In the genomic region with DNA sequence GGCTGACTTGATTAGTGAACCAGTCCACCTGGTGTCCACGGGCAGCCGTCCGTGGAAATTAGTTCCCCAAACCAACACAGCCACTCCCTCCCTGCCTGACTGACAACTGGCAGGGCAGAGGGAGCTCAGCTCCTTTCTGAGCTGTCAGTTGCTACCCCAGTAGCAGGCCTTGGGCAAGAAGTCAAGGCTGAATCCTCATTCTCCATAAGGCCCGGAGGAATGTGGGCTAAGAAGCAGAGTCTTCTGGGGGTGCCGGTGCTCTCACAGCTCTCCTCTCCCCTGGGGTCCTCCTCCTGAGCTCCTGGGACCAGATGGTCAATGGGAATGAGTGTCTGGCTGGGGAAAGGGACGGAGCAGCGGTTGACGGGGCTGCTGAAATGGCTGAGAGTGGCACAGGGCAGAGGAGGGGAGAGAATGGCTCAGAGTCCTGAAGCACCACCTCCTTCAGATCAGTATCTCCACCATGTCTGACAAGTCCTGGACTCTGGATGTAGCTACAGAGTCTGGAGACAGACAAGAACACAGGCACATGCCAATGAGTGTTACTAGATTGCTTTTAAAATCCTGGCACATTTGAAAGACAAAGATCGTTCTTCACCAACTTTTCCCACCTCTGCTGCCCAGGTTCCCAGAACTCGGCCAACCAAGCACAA, we compare ENCODE assay signal across 11 cellular contexts. TPM values are rescaled to one million over a fixed set of nuclear protein-coding genes. Genes with fewer than 3 reads are reported as not detected.
A peak's percentile ranks its signal among the peaks of the same experiment; 100 is the strongest.
DNase-seq lines count a peak whose midpoint lies in the region; ATAC-seq and TF ChIP-seq lines count a peak whose summit lies in the region.
"Had no signal": no experiment of that assay in that cellular context is flagged by ENCODE, and none has a peak within 500 bp of the region (broad histone marks: within the 10 kb centered on the region; RNA-seq: fewer than 3 reads in every experiment).

No MANE protein-coding gene starts in this region.

- no peak for TF ChIP-seq CTCF in sigmoid colon (IDR thresholded peaks at IDR 0.05)

- intact Hi-C loops in sigmoid colon (cut with DNase I): no loop called here

- H3K4me3 ChIP-seq in GM23248: 0 out of 2 replicates have a peak overlapping the region, but pooled peaks have one; percentile 15
- no peak overlapping the region for H3K4me3 ChIP-seq in sigmoid colon

- H3K36me3 ChIP-seq in GM23248 (ENCODE audit: low read depth): peaks cover 79% of the 10 kb centered on the region
- peaks cover 18 to 86% (median 56%) of the 10 kb centered on the region in 4 donors for H3K36me3 ChIP-seq in sigmoid colon

- no peaks in the 10 kb centered on the region for H4K20me1 ChIP-seq in GM23248 (ENCODE audit: insufficient read depth)

- peaks cover 74% of the 10 kb centered on the region for H3K4me1 ChIP-seq in GM23248 (ENCODE audit: insufficient read depth)
- peaks cover 0 to 100% (median 93%) of the 10 kb centered on the region in 4 donors for H3K4me1 ChIP-seq in sigmoid colon

- peak overlapping the region; percentile 83 for H3K9ac ChIP-seq in GM23248

- H3K9me3 ChIP-seq in GM23248 (ENCODE audit: low read depth) (no peaks in the 10 kb centered on the region), sigmoid colon (no peaks in the 10 kb centered on the region)

- peak overlapping the region; percentile 65 for H3K4me2 ChIP-seq in GM23248 (ENCODE audit: unreplicated experiment)

- TF ChIP-seq POLR2A in sigmoid colon (IDR thresholded peaks at IDR 0.05): no peak

- peaks cover 99% of the 10 kb centered on the region for H3F3A ChIP-seq in GM23248 (ENCODE audit: insufficient read depth)

- ATAC-seq in GM21447 (IDR thresholded peaks at IDR 0.05; ENCODE audit: unreplicated experiment) (no peak), HG03097 (IDR thresholded peaks at IDR 0.05; ENCODE audit: low FRiP score, unreplicated experiment) (no peak)
- ATAC-seq: activated CD8-positive, alpha-beta T cell treated with anti-CD3 and anti-CD28 coated beads, Interleukin-2, amount 10 ng/mL, durations not matched to agents 7 days and 5 days had no signal

- no peak for TF ChIP-seq EP300 in sigmoid colon (IDR thresholded peaks at IDR 0.05)

- peak; percentile 74 for DNase-seq in GM23248
- peak; percentile 46 for DNase-seq in iris pigment epithelial cell (ENCODE audit: low read depth)
- peak; percentile 58 for DNase-seq in sigmoid colon
- DNase-seq in SHP77 (lab: John Stamatoyannopoulos, UW): no peak
- no peak for DNase-seq in germinal center (ENCODE audit: low spot score)
- DNase-seq: activated CD8-positive, alpha-beta T cell treated with anti-CD3 and anti-CD28 coated beads, Interleukin-2, amount 10 ng/mL, durations not matched to agents 7 days and 5 days; hippocampal formation; NCI-H1092 treated with DMSO at 0.1 percent for 48 hours had no signal

- WGBS in GM23248 (ENCODE audit: low coverage in 1 of 2, low lambda C conversion rate in 2 of 2, missing lambda C conversion rate in 2 of 2), 2 experiments: 33 to 39% methylated on average over 10 of the region's 10 CpGs
- WGBS in sigmoid colon, 2 donors: 78 to 79% methylated on average over 10 of the region's 10 CpGs

- in situ Hi-C loops in GM23248 (cut with MboI): no loop called here

- H3K9me2 ChIP-seq in GM23248 (ENCODE audit: insufficient read depth): no peaks in the 10 kb centered on the region

- no peak overlapping the region for H2AFZ ChIP-seq in GM23248

- H3K27me3 ChIP-seq in GM23248 (replicated peaks; ENCODE audit: insufficient read depth) (no peaks in the 10 kb centered on the region), sigmoid colon (no peaks in the 10 kb centered on the region)

- H3K27ac ChIP-seq in GM23248 (peak overlapping the region; percentile 92), angular gyrus (ENCODE audit: low read depth, low read length) (peak overlapping the region; percentile 81), sigmoid colon (peak overlapping the region; percentile 98 to 100 (median 100))

- H3K79me2 ChIP-seq in GM23248 (ENCODE audit: insufficient read depth): peaks cover 53% of the 10 kb centered on the region

RNA-seq across cellular contexts. Expression of a gene that starts 16.9 kb away (rescaled TPM):
- 336 and 347 TPM in 2 replicates for total RNA-seq in GM23248 (2014; rRNA removed; shearing (Covaris generic))
- polyA plus RNA-seq in GM23248 (2016; fragmentation: Nextera tagmentation; extraction: Ambion mirVana): 156 TPM in 2 replicates
- 100 to 1,000 TPM in 1 of 4 donors, 10 to 100 TPM in 3; 43.5 to 112 (median 47.6) TPM for total RNA-seq in sigmoid colon
- 10 to 100 TPM in 1 of 3 donors, 1 to 10 TPM in 2; 1.6 to 13.8 (median 9.9) TPM for polyA plus RNA-seq in sigmoid colon
- total RNA-seq: activated CD8-positive, alpha-beta T cell treated with anti-CD3 and anti-CD28 coated beads, Interleukin-2, amount 10 ng/mL, durations not matched to agents 7 days and 5 days had no signal

Comparison
In these comparisons a context has a peak if more than half of its experiments do, and no peak if none do; other contexts are left out.
1. DNase-seq: peak in GM23248 (single experiment), iris pigment epithelial cell (single experiment) and sigmoid colon (single experiment); none in SHP77 (0 of 2) and germinal center (single experiment).
2. Peak in every context shown above with its lines, with median percentiles within 50 percentile points of each other: H3K27ac ChIP-seq.